In the genomic region with DNA sequence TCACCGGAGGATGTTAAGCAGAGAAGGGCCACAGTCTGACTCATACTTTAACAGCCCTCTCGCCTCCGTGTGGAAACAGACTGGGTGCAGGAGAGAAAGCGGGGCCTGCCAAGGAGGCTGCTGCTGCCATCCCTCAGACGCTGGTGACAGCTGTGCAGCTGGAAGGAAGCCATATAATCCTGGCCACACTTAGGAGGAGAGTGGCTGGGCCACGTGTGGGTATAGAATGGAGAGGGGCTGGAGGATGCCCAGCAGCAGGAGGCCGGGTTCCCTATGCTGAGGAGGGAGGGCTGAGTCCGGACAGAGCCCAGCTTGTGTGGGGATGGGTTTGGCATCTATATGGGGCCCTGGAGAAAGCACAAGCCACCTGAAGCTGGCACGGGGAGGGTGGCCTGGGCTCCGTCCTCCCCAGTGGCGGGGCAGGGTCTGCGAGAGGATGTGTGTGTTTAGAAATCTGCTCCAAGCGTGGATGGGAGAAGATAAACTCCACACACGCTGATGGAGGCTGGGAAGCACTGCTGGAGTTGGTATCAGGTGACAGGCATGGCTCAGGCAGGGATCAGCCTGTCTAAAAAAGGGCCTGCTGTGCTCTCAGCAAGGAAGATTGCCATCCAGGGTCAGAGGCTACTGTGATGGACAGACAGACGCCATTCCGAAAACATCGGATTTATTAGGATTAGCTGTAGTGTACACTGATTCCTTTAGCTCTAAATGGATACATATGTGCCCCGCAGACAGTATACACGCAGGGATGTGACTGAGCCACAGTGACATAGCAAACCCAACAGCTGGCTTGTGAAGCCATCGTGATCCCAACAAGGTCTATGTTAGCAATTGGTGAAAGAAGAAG, we compare ENCODE assay signal across 1 cellular context.
TF ChIP-seq lines count a peak whose summit lies in the region.

No MANE protein-coding gene starts in this region.

TF ChIP-seq in SK-N-SH, 30 proteins besides CTCF, POLR2A, EP300 and RAD21 (continued from another document):
- TF ChIP-seq PBX3 (IDR thresholded peaks at IDR 0.05) (no peak), USF2 (IDR thresholded peaks at IDR 0.05; ENCODE audit: borderline replicate concordance, low read depth, low read length) (no peak), TEAD4 (IDR thresholded peaks at IDR 0.05; ENCODE audit: borderline replicate concordance, insufficient read depth) (no peak), FOXJ3 (CRISPR knock-in tag; IDR thresholded peaks at IDR 0.05) (no peak)
